12 cellular contexts compared by ENCODE assay signal in the genomic region with DNA sequence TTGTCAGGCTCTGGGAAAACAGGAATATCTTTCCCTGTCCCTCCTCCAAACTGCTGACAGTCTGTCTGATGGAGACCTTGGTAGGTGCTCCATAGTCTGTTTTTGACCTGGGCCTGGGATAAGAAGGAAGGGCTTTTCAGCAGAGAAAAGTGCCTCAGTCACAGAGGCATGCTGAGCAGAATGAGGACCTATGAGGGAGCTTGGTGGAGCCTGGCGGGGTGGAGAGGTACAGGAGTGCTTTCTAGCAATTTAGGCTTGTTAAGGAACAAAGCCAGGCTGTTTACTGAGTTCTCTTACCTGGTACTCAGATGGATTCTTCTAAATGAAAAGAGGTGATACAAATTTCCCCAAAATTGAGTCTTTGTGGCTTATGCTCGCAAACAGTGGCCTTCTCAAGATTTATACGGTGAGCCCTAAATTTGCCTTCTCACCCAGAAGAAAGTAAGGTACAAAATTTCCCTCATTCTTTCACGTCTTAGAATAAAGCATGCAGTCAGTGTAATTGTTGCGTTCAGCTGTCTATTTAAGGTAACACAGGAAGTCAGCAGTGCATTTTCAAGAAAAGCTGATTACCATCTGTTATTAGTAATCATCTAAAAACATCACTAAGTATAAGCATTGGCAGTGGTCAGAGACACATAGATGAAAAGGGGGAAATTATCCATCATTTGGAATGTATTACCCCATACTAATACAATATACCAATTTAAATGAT. TPM values are rescaled to one million over a fixed set of nuclear protein-coding genes. Genes with fewer than 3 reads are reported as not detected.
A peak's percentile ranks its signal among the peaks of the same experiment; 100 is the strongest.
DNase-seq lines count a peak whose midpoint lies in the region; ATAC-seq, FAIRE-seq and TF ChIP-seq lines count a peak whose summit lies in the region.
"Had no signal": no experiment of that assay in that cellular context is flagged by ENCODE, and none has a peak within 500 bp of the region (broad histone marks: within the 10 kb centered on the region; RNA-seq: fewer than 3 reads in every experiment).

No MANE protein-coding gene starts in this region.

- peak overlapping the region; percentile 62 for H3K4me3 Mint-ChIP-seq in T-helper 2 cell treated with Interferon-gamma antibody and Interleukin-4, amounts not matched to agents 5 μg/mL and 100 μg/mL, for 36 hours
- H3K4me3 Mint-ChIP-seq in neural progenitor cell, result no peak overlapping the region
- H3K4me3 Mint-ChIP-seq: neural crest cell had no signal

- H3K9me3 Mint-ChIP-seq in T-helper 2 cell treated with Interferon-gamma antibody and Interleukin-4, amounts not matched to agents 5 μg/mL and 100 μg/mL, for 36 hours, result no peaks in the 10 kb centered on the region
- H3K9me3 Mint-ChIP-seq in neural progenitor cell, result no peaks in the 10 kb centered on the region
- H3K9me3 Mint-ChIP-seq: neural crest cell had no signal

- no peaks in the 10 kb centered on the region for H3K9me3 ChIP-seq in neural progenitor cell (ENCODE audit: low read depth)

- no peak overlapping the region for H2AFZ ChIP-seq in neural progenitor cell (replicated peaks)

- H3K4me2 ChIP-seq in neural progenitor cell, result no peak overlapping the region

- peaks cover 42% of the 10 kb centered on the region for H3K4me1 Mint-ChIP-seq in T-helper 2 cell treated with Interferon-gamma antibody and Interleukin-4, amounts not matched to agents 5 μg/mL and 100 μg/mL, for 36 hours (ENCODE audit: low read depth)
- no peaks in the 10 kb centered on the region for H3K4me1 Mint-ChIP-seq in neural progenitor cell
- H3K4me1 Mint-ChIP-seq: neural crest cell had no signal

- H3F3A ChIP-seq in neural progenitor cell (ENCODE audit: low read depth), result no peaks in the 10 kb centered on the region

- H3K9ac ChIP-seq in neural progenitor cell, result no peak overlapping the region

- FAIRE-seq in RCC 7860 (lab: Jason Lieb, UNC), result no peak

- H3K4me3 ChIP-seq in GM08714 (ENCODE audit: low read length) (peak overlapping the region; percentile 41; the same call in 1 of the 2 replicates), neural progenitor cell (no peak overlapping the region)
- H3K4me3 ChIP-seq: SK-N-MC had no signal

- peak; percentile 57 for ATAC-seq in GM18873 (IDR thresholded peaks at IDR 0.05; ENCODE audit: low FRiP score, unreplicated experiment)
- ATAC-seq in HG02840 (IDR thresholded peaks at IDR 0.05; ENCODE audit: low FRiP score, unreplicated experiment), result peak; percentile 72

- H3K36me3 Mint-ChIP-seq in T-helper 2 cell treated with Interferon-gamma antibody and Interleukin-4, amounts not matched to agents 5 μg/mL and 100 μg/mL, for 36 hours (ENCODE audit: low read depth), result peaks cover 56% of the 10 kb centered on the region
- H3K36me3 Mint-ChIP-seq in neural progenitor cell, result no peaks in the 10 kb centered on the region

- no peak overlapping the region for H3K27ac ChIP-seq in neural progenitor cell
- H3K27ac ChIP-seq: C4-2B, SK-N-MC had no signal

- H3K4me1 ChIP-seq in neural progenitor cell, result no peaks in the 10 kb centered on the region

- H3K27me3 Mint-ChIP-seq in T-helper 2 cell treated with Interferon-gamma antibody and Interleukin-4, amounts not matched to agents 5 μg/mL and 100 μg/mL, for 36 hours (ENCODE audit: low read depth), result no peaks in the 10 kb centered on the region
- no peaks in the 10 kb centered on the region for H3K27me3 Mint-ChIP-seq in neural progenitor cell (ENCODE audit: insufficient read depth, low read depth)

- no peaks in the 10 kb centered on the region for H3K79me2 ChIP-seq in neural progenitor cell (ENCODE audit: low read depth)

- no peak for DNase-seq in T-helper 2 cell treated with Interferon-gamma antibody and Interleukin-4, amounts not matched to agents 5 μg/mL and 100 μg/mL, for 36 hours (ENCODE audit: low spot score)
- DNase-seq in neural progenitor cell (ENCODE audit: low spot score), result no peak
- DNase-seq in RCC 7860 (ENCODE audit: low spot score), result no peak
- no peak for DNase-seq in GOT3 (lab: John Stamatoyannopoulos, UW)
- no peak for DNase-seq in NCI-H524 treated with DMSO at 0.1 percent for 48 hours (lab: John Stamatoyannopoulos, UW)
- DNase-seq: NCI-H526 treated with DMSO at 0.1 percent for 48 hours had no signal

- H4K20me1 ChIP-seq in neural progenitor cell (ENCODE audit: low read depth), result no peaks in the 10 kb centered on the region

- peak overlapping the region; percentile 92 for H3K27ac Mint-ChIP-seq in T-helper 2 cell treated with Interferon-gamma antibody and Interleukin-4, amounts not matched to agents 5 μg/mL and 100 μg/mL, for 36 hours
- H3K27ac Mint-ChIP-seq in neural progenitor cell, result no peak overlapping the region

- no peak for TF ChIP-seq CTCF in neural progenitor cell (IDR thresholded peaks at IDR 0.05)

- no peaks in the 10 kb centered on the region for H3K36me3 ChIP-seq in neural progenitor cell

- H3K27me3 ChIP-seq in neural progenitor cell, result no peaks in the 10 kb centered on the region

RNA-seq across cellular contexts. Expression of gene IL13, which starts 28.6 kb away (rescaled TPM):
- total RNA-seq in neural progenitor cell (ENCODE audit: low replicate concordance), result not detected in 2 replicates
- total RNA-seq: neural crest cell had no signal

RNA-seq across cellular contexts. Expression of gene IL4, which starts 44.4 kb away (rescaled TPM):
- total RNA-seq in neural progenitor cell (ENCODE audit: low replicate concordance), result not detected in 2 replicates
- total RNA-seq: neural crest cell had no signal
